ENCODE assay signal across 20 cellular contexts in the genomic region with DNA sequence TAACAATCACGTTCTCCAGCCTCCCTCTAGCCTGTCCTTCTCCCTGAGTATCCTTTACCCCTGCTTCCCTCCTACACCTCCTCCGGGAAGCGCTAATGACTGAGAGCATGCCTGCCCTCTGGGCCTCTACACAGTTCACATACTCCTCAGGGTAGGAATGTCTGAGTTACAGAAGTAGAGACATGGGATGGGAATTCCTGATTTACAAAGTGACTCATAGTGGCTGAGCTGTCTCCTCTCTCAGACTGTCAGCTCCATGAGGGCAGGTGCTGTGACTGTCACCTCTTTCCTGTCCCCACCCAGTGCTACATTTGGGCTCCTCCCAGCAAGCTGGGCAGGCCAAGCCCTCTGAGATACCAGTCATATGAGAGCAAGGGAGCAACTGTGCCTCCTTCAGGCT.
"Had no signal": no experiment of that assay in that cellular context is flagged by ENCODE, and none has a peak within 500 bp of the region (broad histone marks: within the 10 kb centered on the region; RNA-seq: fewer than 3 reads in every experiment).

No MANE protein-coding gene starts in this region.

- H3K27me3 ChIP-seq: body of pancreas, gastroesophageal sphincter, pancreas, right lobe of liver, thyroid gland had no signal

- H3K9me3 Mint-ChIP-seq: activated naive CD8-positive, alpha-beta T cell treated with anti-CD3 and anti-CD28 coated beads for 36 hours; naive thymus-derived CD8-positive, alpha-beta T cell; T-helper 1 cell treated with Interleukin-12 subunit alpha and Interleukin-12 subunit beta and Interleukin-4 antibody, amounts not matched to agents 30 μg/mL and 1 μg/mL, for 36 hours had no signal

- H3K9me3 ChIP-seq: body of pancreas, gastroesophageal sphincter, pancreas, right lobe of liver, thyroid gland had no signal

- H3K36me3 ChIP-seq: pancreas, right lobe of liver had no signal

- H3K4me3 ChIP-seq: body of pancreas, gastroesophageal sphincter, heart left ventricle, pancreas, right lobe of liver, smooth muscle cell, thyroid gland had no signal

- H3K27me3 Mint-ChIP-seq: activated naive CD8-positive, alpha-beta T cell treated with anti-CD3 and anti-CD28 coated beads for 36 hours; naive thymus-derived CD8-positive, alpha-beta T cell had no signal

- ATAC-seq: body of pancreas; gastroesophageal sphincter; heart left ventricle; naive thymus-derived CD8-positive, alpha-beta T cell; pancreas; right lobe of liver had no signal

- DNase-seq: activated CD4-positive, alpha-beta T cell treated with anti-CD3 and anti-CD28 coated beads, Interleukin-2, amount 50 U/mL, for 4 hours; activated CD4-positive, CD25-positive, alpha-beta regulatory T cell treated with anti-CD3 and anti-CD28 coated beads, Interleukin-2, amount 50 U/mL, for 72 hours; activated naive CD4-positive, alpha-beta T cell; activated naive CD8-positive, alpha-beta T cell treated with anti-CD3 and anti-CD28 coated beads for 36 hours; amygdala; body of pancreas; caudate nucleus; erythroblast; heart left ventricle; kidney glomerular epithelial cell; mesenchymal stem cell; naive thymus-derived CD8-positive, alpha-beta T cell; pancreas; right lobe of liver; stimulated activated CD4-positive, alpha-beta T cell treated with anti-CD3 and anti-CD28 coated beads, Interleukin-4, amount 100 ng/mL, for 1 hour; thyroid gland had no signal

- H3K27ac Mint-ChIP-seq: activated naive CD8-positive, alpha-beta T cell treated with anti-CD3 and anti-CD28 coated beads for 36 hours; T-helper 1 cell treated with Interleukin-12 subunit alpha and Interleukin-12 subunit beta and Interleukin-4 antibody, amounts not matched to agents 30 μg/mL and 1 μg/mL, for 36 hours had no signal

- H3K27ac ChIP-seq: body of pancreas, gastroesophageal sphincter, heart left ventricle, pancreas, right lobe of liver, thyroid gland, VCaP had no signal
